11 cellular contexts compared by ENCODE assay signal in genomic region chr20:50427740-50428462, GRCh38.
DNase-seq lines count a peak whose midpoint lies in the region; ATAC-seq lines count a peak whose summit lies in the region.
"Had no signal": no experiment of that assay in that cellular context is flagged by ENCODE, and none has a peak within 500 bp of the region (broad histone marks: within the 10 kb centered on the region; RNA-seq: fewer than 3 reads in every experiment).

No MANE protein-coding gene starts in this region.

- H3K14ac ChIP-seq in mesenchymal stem cell (ENCODE audit: low read length in 2 of 2), result no peak overlapping the region

- WGBS in mesenchymal stem cell, result 67% methylated on average over 9 of the region's 9 CpGs

- H3K27me3 Mint-ChIP-seq in stimulated activated naive CD8-positive, alpha-beta T cell treated with anti-CD3 and anti-CD28 coated beads, Interleukin-15, Interleukin-2, amounts not matched to agents 100 ng/mL and 50 ng/mL, for 24 hours, result peaks cover 16% of the 10 kb centered on the region

- ATAC-seq in stimulated activated naive CD8-positive, alpha-beta T cell treated with anti-CD3 and anti-CD28 coated beads, Interleukin-15, Interleukin-2, amounts not matched to agents 100 U/mL and 50 U/mL, for 24 hours, result no peak
- ATAC-seq in GM19397 (IDR thresholded peaks at IDR 0.05; ENCODE audit: unreplicated experiment), result no peak

- H2AFZ ChIP-seq in mesenchymal stem cell (ENCODE audit: low read depth, low read length), result no peak overlapping the region

- no peak overlapping the region for H3K4me3 ChIP-seq in mesenchymal stem cell (ENCODE audit: insufficient read depth in 1 of 2, low read depth in 1 of 2, low read length in 2 of 2)
- H3K4me3 ChIP-seq: transverse colon had no signal

- H3K79me1 ChIP-seq in mesenchymal stem cell (replicated peaks; ENCODE audit: low read length, poor library complexity, severe bottlenecking), result no peaks in the 10 kb centered on the region

- peak overlapping the region; percentile 10 for H3K27ac Mint-ChIP-seq in stimulated activated naive CD8-positive, alpha-beta T cell treated with anti-CD3 and anti-CD28 coated beads, Interleukin-15, Interleukin-2, amounts not matched to agents 100 ng/mL and 50 ng/mL, for 24 hours
- H3K27ac Mint-ChIP-seq: activated naive CD4-positive, alpha-beta T cell treated with anti-CD3 and anti-CD28 coated beads, Interleukin-2, amount 50 U/mL, for 24 hours had no signal

- no peaks in the 10 kb centered on the region for H3K36me3 ChIP-seq in mesenchymal stem cell (ENCODE audit: control insufficient read depth in 1 of 2, insufficient read depth in 2 of 2, low read depth in 1 of 2, low read length in 2 of 2)
- H3K36me3 ChIP-seq: transverse colon had no signal

- no peak overlapping the region for H2BK5ac ChIP-seq in mesenchymal stem cell (ENCODE audit: low read depth, low read length, poor library complexity, severe bottlenecking)

- peak overlapping the region; percentile 85 to 92 for H2BK12ac ChIP-seq in mesenchymal stem cell (ENCODE audit: low read length in 2 of 2)

- peak overlapping the region in 1 of 2 experiments; percentile 92 for H3K4ac ChIP-seq in mesenchymal stem cell (ENCODE audit: low read depth in 1 of 2, low read length in 2 of 2)

- H3K9me3 Mint-ChIP-seq in stimulated activated naive CD8-positive, alpha-beta T cell treated with anti-CD3 and anti-CD28 coated beads, Interleukin-15, Interleukin-2, amounts not matched to agents 100 ng/mL and 50 ng/mL, for 24 hours, result no peaks in the 10 kb centered on the region
- H3K9me3 Mint-ChIP-seq: activated naive CD4-positive, alpha-beta T cell treated with anti-CD3 and anti-CD28 coated beads, Interleukin-2, amount 50 U/mL, for 24 hours had no signal

- H3K9me3 ChIP-seq in mesenchymal stem cell (ENCODE audit: control insufficient read depth, low read length), result no peaks in the 10 kb centered on the region
- H3K9me3 ChIP-seq: transverse colon had no signal

- H2BK15ac ChIP-seq in mesenchymal stem cell (ENCODE audit: low read depth, poor library complexity, severe bottlenecking), result peak overlapping the region; percentile 90

- H2BK120ac ChIP-seq in mesenchymal stem cell (ENCODE audit: low read depth, low read length), result peak overlapping the region; percentile 87

- H4K8ac ChIP-seq in mesenchymal stem cell (ENCODE audit: low read length), result peak overlapping the region; percentile 75

- no peak overlapping the region for H2AK5ac ChIP-seq in mesenchymal stem cell (ENCODE audit: low read length, severe bottlenecking)

- no peak overlapping the region for H3K23ac ChIP-seq in mesenchymal stem cell (ENCODE audit: low read length in 2 of 2)

- no peaks in the 10 kb centered on the region for H3K27me3 ChIP-seq in mesenchymal stem cell (ENCODE audit: control insufficient read depth in 1 of 2, insufficient read depth in 1 of 2, low read length in 2 of 2)
- H3K27me3 ChIP-seq: transverse colon had no signal

- H3K4me1 Mint-ChIP-seq in stimulated activated naive CD8-positive, alpha-beta T cell treated with anti-CD3 and anti-CD28 coated beads, Interleukin-15, Interleukin-2, amounts not matched to agents 100 ng/mL and 50 ng/mL, for 24 hours (ENCODE audit: low read depth), result no peaks in the 10 kb centered on the region
- H3K4me1 Mint-ChIP-seq: activated naive CD4-positive, alpha-beta T cell treated with anti-CD3 and anti-CD28 coated beads, Interleukin-2, amount 50 U/mL, for 24 hours had no signal

- H3K4me2 ChIP-seq in mesenchymal stem cell (ENCODE audit: low read length, poor library complexity, severe bottlenecking), result no peak overlapping the region

- H3K18ac ChIP-seq in mesenchymal stem cell (ENCODE audit: low read depth in 1 of 2, low read length in 2 of 2), result peak overlapping the region; percentile 69 to 88

- H3K4me1 ChIP-seq in mesenchymal stem cell (ENCODE audit: control insufficient read depth, insufficient read depth, low read depth, low read length), result peaks cover 23% of the 10 kb centered on the region

- no peak for DNase-seq in stimulated activated naive CD8-positive, alpha-beta T cell treated with anti-CD3 and anti-CD28 coated beads, Interleukin-15, Interleukin-2, amounts not matched to agents 100 U/mL and 50 U/mL, for 24 hours
- DNase-seq in epithelial cell of prostate (ENCODE audit: low read depth, low spot score), result no peak
- DNase-seq in mesenchymal stem cell, result peak; percentile 35
- DNase-seq in GM03348 (ENCODE audit: low spot score), result no peak
- no peak for DNase-seq in SHP77 (lab: John Stamatoyannopoulos, UW)
- no peak for DNase-seq in DMS 273 treated with DMSO at 0.1 percent for 48 hours (lab: John Stamatoyannopoulos, UW)
- DNase-seq: T-helper 1 cell, transverse colon had no signal

- peak overlapping the region; percentile 25 for H3K9ac ChIP-seq in mesenchymal stem cell (ENCODE audit: low read length)

- peak overlapping the region; percentile 84 for H4K91ac ChIP-seq in mesenchymal stem cell (ENCODE audit: low read length)

- H3K36me3 Mint-ChIP-seq in stimulated activated naive CD8-positive, alpha-beta T cell treated with anti-CD3 and anti-CD28 coated beads, Interleukin-15, Interleukin-2, amounts not matched to agents 100 ng/mL and 50 ng/mL, for 24 hours (ENCODE audit: low read depth), result no peaks in the 10 kb centered on the region
- H3K36me3 Mint-ChIP-seq: activated naive CD4-positive, alpha-beta T cell treated with anti-CD3 and anti-CD28 coated beads, Interleukin-2, amount 50 U/mL, for 24 hours had no signal

- no peak overlapping the region for H3K4me3 Mint-ChIP-seq in stimulated activated naive CD8-positive, alpha-beta T cell treated with anti-CD3 and anti-CD28 coated beads, Interleukin-15, Interleukin-2, amounts not matched to agents 100 ng/mL and 50 ng/mL, for 24 hours
- H3K4me3 Mint-ChIP-seq: activated naive CD4-positive, alpha-beta T cell treated with anti-CD3 and anti-CD28 coated beads, Interleukin-2, amount 50 U/mL, for 24 hours had no signal

- H3K27ac ChIP-seq in epithelial cell of prostate, result peak overlapping the region; percentile 100
- no peak overlapping the region for H3K27ac ChIP-seq in mesenchymal stem cell (ENCODE audit: low read length, poor library complexity, severe bottlenecking)
